25 cellular contexts compared by ENCODE assay signal in genomic region chr7:12653127-12653917, GRCh38. TPM values are rescaled to one million over a fixed set of nuclear protein-coding genes. Genes with fewer than 3 reads are reported as not detected.
DNase-seq lines count a peak whose midpoint lies in the region; ATAC-seq, FAIRE-seq and TF ChIP-seq lines count a peak whose summit lies in the region.
"Had no signal": no experiment of that assay in that cellular context is flagged by ENCODE, and none has a peak within 500 bp of the region (broad histone marks: within the 10 kb centered on the region; RNA-seq: fewer than 3 reads in every experiment).

No MANE protein-coding gene starts in this region.

- H3K27me3 ChIP-seq in MG63, result no peaks in the 10 kb centered on the region
- H3K27me3 ChIP-seq: esophagus squamous epithelium, hepatocyte, upper lobe of right lung had no signal

- peak overlapping the region; percentile 54 for H3K4me3 Mint-ChIP-seq in HFFc6
- H3K4me3 Mint-ChIP-seq: central memory CD8-positive, alpha-beta T cell; nephron progenitor cell had no signal

- peak overlapping the region; percentile 77 for H3K27ac Mint-ChIP-seq in HFFc6
- H3K27ac Mint-ChIP-seq: nephron progenitor cell had no signal

- ATAC-seq in GM19463 (IDR thresholded peaks at IDR 0.05; ENCODE audit: unreplicated experiment), result no peak
- ATAC-seq in HG02759 (IDR thresholded peaks at IDR 0.05; ENCODE audit: unreplicated experiment), result no peak
- ATAC-seq: HepG2, upper lobe of right lung had no signal

- TF ChIP-seq CTCF in HFFc6 (IDR thresholded peaks at IDR 0.05), result no peak
- no peak for TF ChIP-seq CTCF in epithelial cell of esophagus (IDR thresholded peaks at IDR 0.05; ENCODE audit: insufficient read depth, low read depth, low read length, missing control alignments)

- DNase-seq in HFFc6 (peak; percentile 19), RCC 7860 (ENCODE audit: low spot score) (no peak), epithelial cell of esophagus (ENCODE audit: low read depth) (peak; percentile 44), skeletal muscle cell (ENCODE audit: low read depth) (peak; percentile 15), MG63 (no peak), midbrain (lab: John Stamatoyannopoulos, UW) (no peak)
- DNase-seq: activated CD8-positive, alpha-beta memory T cell treated with anti-CD3 and anti-CD28 coated beads, Interleukin-2, amount 50 U/mL, for 48 hours; activated gamma-delta T cell; effector CD4-positive, alpha-beta T cell; esophagus squamous epithelium; GOT3; islet precursor cell; mesendoderm; NCI-H1930; nephron progenitor cell; Right ventricle myocardium superior; stimulated activated CD4-positive, alpha-beta T cell treated with anti-CD3 and anti-CD28 coated beads, Interleukin-4, amount 100 ng/mL, for 24 hours; upper lobe of right lung had no signal

- no peaks in the 10 kb centered on the region for H3K36me3 ChIP-seq in MG63
- H3K36me3 ChIP-seq: esophagus squamous epithelium, prostate gland, upper lobe of right lung had no signal

- no peaks in the 10 kb centered on the region for H3K9me3 Mint-ChIP-seq in HFFc6
- H3K9me3 Mint-ChIP-seq: central memory CD8-positive, alpha-beta T cell; nephron progenitor cell had no signal

- H3K27me3 Mint-ChIP-seq in HFFc6 (ENCODE audit: insufficient read depth), result no peaks in the 10 kb centered on the region
- H3K27me3 Mint-ChIP-seq: central memory CD8-positive, alpha-beta T cell had no signal

- peaks cover 27% of the 10 kb centered on the region for H3K36me3 Mint-ChIP-seq in HFFc6 (ENCODE audit: low read depth)

- H3K4me1 Mint-ChIP-seq in HFFc6 (ENCODE audit: low read depth), result peaks cover 75% of the 10 kb centered on the region
- H3K4me1 Mint-ChIP-seq: central memory CD8-positive, alpha-beta T cell; nephron progenitor cell had no signal

- H3K4me3 ChIP-seq in epithelial cell of esophagus (ENCODE audit: low read length) (no peak overlapping the region), skeletal muscle cell (ENCODE audit: low read depth, low read length) (no peak overlapping the region), MG63 (no peak overlapping the region)
- H3K4me3 ChIP-seq: esophagus squamous epithelium, hepatocyte, prostate gland, smooth muscle cell, upper lobe of right lung had no signal

- no peaks in the 10 kb centered on the region for H3K9me3 ChIP-seq in MG63
- H3K9me3 ChIP-seq: esophagus squamous epithelium, prostate gland, upper lobe of right lung had no signal

- FAIRE-seq in RCC 7860 (lab: Jason Lieb, UNC), result peak; percentile 33
- FAIRE-seq: HepG2 had no signal

RNA-seq across cellular contexts. Expression of gene ARL4A, which starts 34.1 kb away (rescaled TPM):
- total RNA-seq in HFFc6 (2021; fragmentation: NEBNext Ultra II Directional; extraction: Animal tissue kit (Norgen Biotek cat#: 25700)), result 10 to 100 TPM; 12.5 to 15.5 (median 14.7) TPM
- 66.5 and 99.5 TPM in 2 replicates for total RNA-seq in MG63 (2014; rRNA removed; shearing (Covaris generic); ENCODE audit: low replicate concordance)

Comparison
In these comparisons a context has a peak if more than half of its experiments do, and no peak if none do; other contexts are left out.
1. DNase-seq: peak in HFFc6 (single experiment), epithelial cell of esophagus (single experiment) and skeletal muscle cell (single experiment); none in RCC 7860 (single experiment), MG63 (single experiment) and midbrain (single experiment).